Comparison of ENCODE assay signal across 20 cellular contexts in the genomic region with DNA sequence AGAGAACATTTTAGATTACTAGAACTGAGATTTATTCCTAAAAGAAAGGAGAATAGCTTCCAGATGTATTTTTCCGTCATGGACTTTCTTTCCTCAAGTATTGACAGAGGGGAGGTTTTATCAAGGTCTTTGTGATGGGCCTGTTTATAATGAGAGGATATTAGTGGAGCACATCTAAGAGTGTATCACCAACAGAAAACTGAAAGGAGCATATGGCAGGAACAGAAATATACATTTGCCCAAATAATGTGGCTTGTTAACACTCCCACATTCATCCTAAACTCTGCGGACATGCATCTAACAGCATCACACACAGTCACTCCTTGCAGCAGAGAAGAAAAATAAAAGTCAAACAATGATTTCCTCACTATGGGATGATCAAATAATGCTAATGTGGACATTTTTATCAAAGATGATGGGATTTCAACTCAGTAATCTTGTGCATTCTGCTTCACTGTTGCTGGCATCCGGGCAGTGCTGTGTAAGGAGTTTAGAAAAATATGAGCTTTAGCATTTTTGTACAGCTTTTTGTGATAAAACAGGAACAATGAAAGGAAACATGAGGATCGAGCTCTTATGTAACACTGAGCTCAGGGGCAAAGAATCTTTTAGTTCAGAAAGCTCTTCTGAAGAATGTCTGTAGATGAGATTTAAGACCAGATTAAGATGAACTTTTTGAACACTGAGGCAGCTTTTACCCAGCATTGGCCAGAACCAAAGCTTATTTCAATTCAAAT.
DNase-seq lines count a peak whose midpoint lies in the region; ATAC-seq and TF ChIP-seq lines count a peak whose summit lies in the region.
"Had no signal": no experiment of that assay in that cellular context is flagged by ENCODE, and none has a peak within 500 bp of the region (broad histone marks: within the 10 kb centered on the region; RNA-seq: fewer than 3 reads in every experiment).

No MANE protein-coding gene starts in this region.

- H3K36me3 ChIP-seq in brain microvascular endothelial cell (replicated peaks) = no peaks in the 10 kb centered on the region

- no peaks in the 10 kb centered on the region for H3K27me3 ChIP-seq in brain microvascular endothelial cell (replicated peaks)

- DNase-seq in Right ventricle myocardium inferior (ENCODE audit: missing footprints) (no peak), left cardiac atrium (no peak), brain microvascular endothelial cell (peak; percentile 23), left lobe of liver (ENCODE audit: low spot score) (no peak), type B pancreatic cell (ENCODE audit: extremely low spot score, unreplicated experiment) (no peak), AG08396 (ENCODE audit: low spot score) (no peak), COLO668 (lab: John Stamatoyannopoulos, UW; ENCODE audit: unreplicated experiment) (no peak)
- DNase-seq: activated CD4-positive, alpha-beta memory T cell treated with anti-CD3 and anti-CD28 coated beads, Interleukin-2, amount 10 ng/mL, durations not matched to agents 7 days and 5 days; activated naive CD8-positive, alpha-beta T cell treated with anti-CD3 and anti-CD28 coated beads, Interleukin-2, amount 10 ng/mL, durations not matched to agents 7 days and 5 days; caudate nucleus; CD4-positive, CD25-positive, alpha-beta regulatory T cell; effector CD8-positive, alpha-beta T cell; HCEC 1CT; KG1; left colon; NCI-H1105 treated with DMSO at 0.1 percent for 48 hours; SW 1271 had no signal

- TF ChIP-seq CTCF in brain microvascular endothelial cell (IDR thresholded peaks at IDR 0.05; ENCODE audit: low read depth, low read length, missing control alignments) (no peak), type B pancreatic cell (conservative IDR thresholded peaks at IDR 0.05) (no peak)

- no peaks in the 10 kb centered on the region for H3K36me3 Mint-ChIP-seq in type B pancreatic cell
- H3K36me3 Mint-ChIP-seq: activated naive CD8-positive, alpha-beta T cell treated with anti-CD3 and anti-CD28 coated beads, Interleukin-2, amount 10 ng/mL, durations not matched to agents 7 days and 5 days; CD4-positive, CD25-positive, alpha-beta regulatory T cell had no signal

- H3K27me3 Mint-ChIP-seq in type B pancreatic cell = peaks cover 16% of the 10 kb centered on the region
- H3K27me3 Mint-ChIP-seq: activated CD4-positive, alpha-beta memory T cell treated with anti-CD3 and anti-CD28 coated beads, Interleukin-2, amount 10 ng/mL, durations not matched to agents 7 days and 5 days; CD4-positive, CD25-positive, alpha-beta regulatory T cell had no signal

- no peaks in the 10 kb centered on the region for H3K9me3 Mint-ChIP-seq in type B pancreatic cell
- H3K9me3 Mint-ChIP-seq: activated CD4-positive, alpha-beta memory T cell treated with anti-CD3 and anti-CD28 coated beads, Interleukin-2, amount 10 ng/mL, durations not matched to agents 7 days and 5 days; activated naive CD8-positive, alpha-beta T cell treated with anti-CD3 and anti-CD28 coated beads, Interleukin-2, amount 10 ng/mL, durations not matched to agents 7 days and 5 days had no signal

- intact Hi-C loops in Right ventricle myocardium inferior (cut with DNase I) (no loop called here), left cardiac atrium (cut with DNase I) (no loop called here)

- peak; percentile 16 for ATAC-seq in Right ventricle myocardium inferior
- no peak for ATAC-seq in left cardiac atrium
- peak; percentile 40 for ATAC-seq in left lobe of liver
- no peak for ATAC-seq in GM21825 (IDR thresholded peaks at IDR 0.05; ENCODE audit: unreplicated experiment)
- ATAC-seq: left colon, Panc1 had no signal

- no peak overlapping the region for H3K4me3 ChIP-seq in brain microvascular endothelial cell (ENCODE audit: low read depth, low read length)

- in situ Hi-C loops in brain microvascular endothelial cell (cut with HindIII; ENCODE audit: low pct_ligation_motif_present, low sequenced_read_pairs) = no loop called here

- peak overlapping the region; percentile 35 for H3K27ac ChIP-seq in brain microvascular endothelial cell
- H3K27ac ChIP-seq: 22Rv1 had no signal

- H3K27ac Mint-ChIP-seq in type B pancreatic cell = peak overlapping the region; percentile 14
- H3K27ac Mint-ChIP-seq: activated CD4-positive, alpha-beta memory T cell treated with anti-CD3 and anti-CD28 coated beads, Interleukin-2, amount 10 ng/mL, durations not matched to agents 7 days and 5 days; activated naive CD8-positive, alpha-beta T cell treated with anti-CD3 and anti-CD28 coated beads, Interleukin-2, amount 10 ng/mL, durations not matched to agents 7 days and 5 days; CD4-positive, CD25-positive, alpha-beta regulatory T cell had no signal

- peaks cover 49% of the 10 kb centered on the region for H3K4me1 Mint-ChIP-seq in type B pancreatic cell (ENCODE audit: unreplicated experiment)
- H3K4me1 Mint-ChIP-seq: activated CD4-positive, alpha-beta memory T cell treated with anti-CD3 and anti-CD28 coated beads, Interleukin-2, amount 10 ng/mL, durations not matched to agents 7 days and 5 days; activated naive CD8-positive, alpha-beta T cell treated with anti-CD3 and anti-CD28 coated beads, Interleukin-2, amount 10 ng/mL, durations not matched to agents 7 days and 5 days; CD4-positive, CD25-positive, alpha-beta regulatory T cell had no signal

- peak overlapping the region; percentile 6 for H3K4me3 Mint-ChIP-seq in type B pancreatic cell
- H3K4me3 Mint-ChIP-seq: activated CD4-positive, alpha-beta memory T cell treated with anti-CD3 and anti-CD28 coated beads, Interleukin-2, amount 10 ng/mL, durations not matched to agents 7 days and 5 days; activated naive CD8-positive, alpha-beta T cell treated with anti-CD3 and anti-CD28 coated beads, Interleukin-2, amount 10 ng/mL, durations not matched to agents 7 days and 5 days; CD4-positive, CD25-positive, alpha-beta regulatory T cell had no signal

Comparison
In these comparisons a context has a peak if more than half of its experiments do, and no peak if none do; other contexts are left out.
1. ATAC-seq: peak in Right ventricle myocardium inferior (single experiment) and left lobe of liver (single experiment); none in left cardiac atrium (0 of 2) and GM21825 (single experiment).